Comparison of ENCODE assay signal across 1 cellular context in genomic region chr19:44883962-44884361, GRCh38.
TF ChIP-seq lines count a peak whose summit lies in the region.

No MANE protein-coding gene starts in this region.

TF ChIP-seq in GM23338, 12 proteins besides CTCF, POLR2A, EP300 and RAD21 (continued from another document):
- TF ChIP-seq REST (IDR thresholded peaks at IDR 0.05; ENCODE audit: unreplicated experiment) (no peak), ETS1 (IDR thresholded peaks at IDR 0.05) (no peak), EZH2 (IDR thresholded peaks at IDR 0.05; ENCODE audit: low read depth, unreplicated experiment) (no peak), EZH2phosphoT487 (IDR thresholded peaks at IDR 0.05; ENCODE audit: unreplicated experiment) (no peak), ZNF462 (CRISPR knock-in tag; IDR thresholded peaks at IDR 0.05) (no peak), STAT1 (IDR thresholded peaks at IDR 0.05; ENCODE audit: unreplicated experiment) (no peak), POLR2AphosphoS5 (IDR thresholded peaks at IDR 0.05; ENCODE audit: low read depth) (no peak), JUNB (IDR thresholded peaks at IDR 0.05; ENCODE audit: unreplicated experiment) (no peak), NANOG (IDR thresholded peaks at IDR 0.05; ENCODE audit: borderline replicate concordance) (no peak), ZNF331 (CRISPR knock-in tag; IDR thresholded peaks at IDR 0.05; ENCODE audit: low read depth) (no peak), ZNF114 (CRISPR knock-in tag; IDR thresholded peaks at IDR 0.05) (no peak)
